Comparison of ENCODE assay signal across 1 cellular context in the genomic region with DNA sequence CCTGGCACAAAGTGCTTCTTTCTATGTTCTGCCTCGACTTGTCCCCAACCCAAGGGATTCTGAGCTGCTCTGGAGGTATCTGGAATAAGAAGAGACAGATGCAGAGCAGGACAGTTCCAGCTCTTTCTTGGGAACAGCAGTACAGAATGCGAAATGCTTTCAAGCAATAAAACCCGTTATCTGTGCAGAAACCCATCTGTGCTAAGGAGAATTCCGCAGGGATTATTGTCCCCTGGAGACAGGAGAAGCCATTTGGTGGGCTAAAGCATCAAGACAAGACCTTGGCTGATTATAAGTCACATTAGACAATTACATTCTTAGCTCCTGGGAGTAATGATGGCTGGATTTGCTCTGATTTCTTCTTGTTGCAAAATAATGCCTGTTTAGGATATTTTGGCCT.
TF ChIP-seq lines count a peak whose summit lies in the region.

No MANE protein-coding gene starts in this region.

TF ChIP-seq in IMR-90, 13 proteins besides CTCF, POLR2A, EP300 and RAD21 (continued from another document):
- TF ChIP-seq, protein P1, sequence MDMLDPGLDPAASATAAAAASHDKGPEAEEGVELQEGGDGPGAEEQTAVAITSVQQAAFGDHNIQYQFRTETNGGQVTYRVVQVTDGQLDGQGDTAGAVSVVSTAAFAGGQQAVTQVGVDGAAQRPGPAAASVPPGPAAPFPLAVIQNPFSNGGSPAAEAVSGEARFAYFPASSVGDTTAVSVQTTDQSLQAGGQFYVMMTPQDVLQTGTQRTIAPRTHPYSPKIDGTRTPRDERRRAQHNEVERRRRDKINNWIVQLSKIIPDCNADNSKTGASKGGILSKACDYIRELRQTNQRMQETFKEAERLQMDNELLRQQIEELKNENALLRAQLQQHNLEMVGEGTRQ (IDR thresholded peaks at IDR 0.05; ENCODE audit: low read depth, low read length), result no peak
- TF ChIP-seq NFE2L2 (IDR thresholded peaks at IDR 0.05; ENCODE audit: low read depth, low read length), result no peak
- TF ChIP-seq MAZ (IDR thresholded peaks at IDR 0.05; ENCODE audit: borderline replicate concordance, low read depth, low read length), result no peak
